In the genomic region with DNA sequence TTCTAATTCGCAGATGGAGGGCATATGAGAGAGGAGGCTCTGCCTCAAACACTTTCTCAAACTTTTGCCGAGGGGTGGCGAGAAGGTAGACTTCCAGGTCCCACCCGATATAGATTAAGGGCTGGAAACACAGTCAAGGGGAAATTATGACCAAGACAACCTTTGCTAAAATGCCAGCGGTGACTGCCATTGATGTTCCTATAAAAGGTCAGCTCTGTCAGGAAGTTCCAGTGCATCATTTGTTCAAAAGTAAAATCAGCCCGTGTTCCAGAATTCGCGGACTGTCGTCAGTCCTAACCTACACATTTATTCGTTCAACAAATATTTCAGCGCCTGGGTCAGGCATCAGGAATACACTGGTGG, we compare ENCODE assay signal across 8 cellular contexts. TPM values are rescaled to one million over a fixed set of nuclear protein-coding genes. Genes with fewer than 3 reads are reported as not detected.
DNase-seq lines count a peak whose midpoint lies in the region; ATAC-seq, FAIRE-seq and TF ChIP-seq lines count a peak whose summit lies in the region.

No MANE protein-coding gene starts in this region.

- H4K8ac ChIP-seq in H1 (ENCODE audit: extremely low read depth, insufficient read depth, low read length): peak overlapping the region; percentile 99; the same call in 1 of the 2 replicates

- POLR2A ChIA-PET in H1 (lab: Charles Lee; ENCODE audit: partially characterized antibody): interaction anchor here (0.8 to 1.2 kb wide), 7 partner anchors 9 to 149 kb away, joined by 3 to 7 read pairs (median 4); no protein-coding TSS in a partner anchor

- peaks cover 5% of the 10 kb centered on the region for H3K36me3 Mint-ChIP-seq in neural crest cell (ENCODE audit: low read depth)

- DNase-seq in Peyer's patch: peak in 1 of 3 donors; percentile 19
- no peak for DNase-seq in H1 (ENCODE audit: low read depth in 1 of 2, low spot score in 2 of 2)
- no peak for DNase-seq in neural crest cell (ENCODE audit: low read depth, low spot score)
- no peak for DNase-seq in UCSD-AML1 (lab: John Stamatoyannopoulos, UW; ENCODE audit: unreplicated experiment)
- DNase-seq in NCI-H1092 (lab: John Stamatoyannopoulos, UW): no peak

- no peaks in the 10 kb centered on the region for H3K9me3 ChIP-seq in Peyer's patch
- no peaks in the 10 kb centered on the region for H3K9me3 ChIP-seq in H1 (ENCODE audit: insufficient read depth in 2 of 2, low read depth in 1 of 2, low read length in 1 of 2)

- H3K27me3 Mint-ChIP-seq in neural crest cell (ENCODE audit: low read depth): peaks cover 2% of the 10 kb centered on the region

- peaks cover 34 to 50% of the 10 kb centered on the region in 2 experiments for H3K79me2 ChIP-seq in H1 (ENCODE audit: control insufficient read depth in 1 of 2, insufficient read depth in 2 of 2, low read length in 2 of 2)

- H3K4me2 ChIP-seq in H1 (ENCODE audit: insufficient read depth in 1 of 2, low read depth in 2 of 2, low read length in 2 of 2): peak overlapping the region; percentile 94 to 95

- peak overlapping the region; percentile 96 for H3K4me3 Mint-ChIP-seq in neural crest cell

- H4K20me1 ChIP-seq in H1 (replicated peaks in 1 of 2; ENCODE audit: control insufficient read depth in 1 of 2, insufficient read depth in 2 of 2, low read length in 2 of 2): peaks cover 15% of the 10 kb centered on the region in 2 experiments

- peak overlapping the region; percentile 1; the same call in 1 of the 2 replicates for H3K18ac ChIP-seq in H1 (ENCODE audit: extremely low read depth, low read length)

- H2BK120ac ChIP-seq in H1 (replicated peaks; ENCODE audit: low read depth, low read length): no peak overlapping the region

- no peak for TF ChIP-seq RAD21 in H1 (IDR thresholded peaks at IDR 0.05 in 1 of 2, conservative IDR thresholded peaks at IDR 0.05 in 1 of 2; ENCODE audit: low read depth in 2 of 2, low read length in 2 of 2)

- H3K27me3 ChIP-seq in Peyer's patch (no peaks in the 10 kb centered on the region), H1 (replicated peaks in 1 of 4; ENCODE audit: control insufficient read depth in 3 of 4, extremely low read depth in 1 of 4, insufficient read depth in 3 of 4, low read length in 3 of 4) (no peaks in the 10 kb centered on the region)

- H3K14ac ChIP-seq in H1 (ENCODE audit: insufficient read length): no peak overlapping the region

- peak overlapping the region; percentile 64 to 99 (median 88) for H3K9ac ChIP-seq in H1 (replicated peaks in 1 of 4; ENCODE audit: extremely low read depth in 1 of 4, low read depth in 3 of 4, low read length in 3 of 4)

- CTCF ChIA-PET in H1 (lab: Charles Lee; ENCODE audit: partially characterized antibody): no interaction called here

- ATAC-seq in GM21423 (IDR thresholded peaks at IDR 0.05; ENCODE audit: unreplicated experiment) (peak; percentile 0), GM21360 (IDR thresholded peaks at IDR 0.05; ENCODE audit: unreplicated experiment) (no peak), GM18867 (IDR thresholded peaks at IDR 0.05; ENCODE audit: unreplicated experiment) (no peak)

- peaks cover 6% of the 10 kb centered on the region for H3K23me2 ChIP-seq in H1 (ENCODE audit: low read depth, low read length)

- H3K23ac ChIP-seq in H1 (ENCODE audit: insufficient read length): no peak overlapping the region

- H3K27ac Mint-ChIP-seq in neural crest cell (ENCODE audit: unreplicated experiment): peak overlapping the region; percentile 99

- TF ChIP-seq CTCF in Peyer's patch (IDR thresholded peaks at IDR 0.05) (no peak), H1 (IDR thresholded peaks at IDR 0.05; ENCODE audit: control extremely low read depth in 1 of 3, insufficient read depth in 1 of 3, low read depth in 1 of 3, low read length in 3 of 3) (no peak), neural crest cell (conservative IDR thresholded peaks at IDR 0.05) (no peak)

- 14% methylated on average over 11 of the region's 11 CpGs; no CpG with 5 or more reads in 1 of the 2 experiments for WGBS in H1 (ENCODE audit: extremely low coverage in 1 of 2, insufficient coverage in 1 of 2, insufficient read length in 1 of 2, insufficient replicate concordance in 2 of 2, low coverage in 1 of 2, low lambda C conversion rate in 2 of 2, missing lambda C conversion rate in 1 of 2), 2 experiments

- H2BK5ac ChIP-seq in H1 (ENCODE audit: low read depth, low read length): peak overlapping the region; percentile 94

- no peak for TF ChIP-seq POLR2A in Peyer's patch (IDR thresholded peaks at IDR 0.05)
- no peak for TF ChIP-seq POLR2A in H1 (IDR thresholded peaks at IDR 0.05; ENCODE audit: control extremely low read depth in 1 of 2, low read depth in 2 of 2, low read length in 2 of 2)

- no peak overlapping the region for H2AK5ac ChIP-seq in H1 (ENCODE audit: low read depth, low read length)

- H3K4me1 ChIP-seq in Peyer's patch: peaks cover 0 to 39% (median 13%) of the 10 kb centered on the region in 4 donors
- H3K4me1 ChIP-seq in H1 (replicated peaks in 1 of 4; ENCODE audit: control insufficient read depth in 3 of 4, insufficient read depth in 4 of 4, low read length in 3 of 4): peaks cover 0 to 7% (median 2%) of the 10 kb centered on the region in 4 experiments; a peak in 3 of 7 replicates

- H2BK12ac ChIP-seq in H1 (ENCODE audit: low read depth, low read length): no peak overlapping the region

- no peaks in the 10 kb centered on the region for H3K36me3 ChIP-seq in Peyer's patch
- H3K36me3 ChIP-seq in H1 (ENCODE audit: control insufficient read depth in 2 of 4, insufficient read depth in 4 of 4, low read length in 3 of 4): no peaks in the 10 kb centered on the region

- H2BK15ac ChIP-seq in H1 (ENCODE audit: low read length): no peak overlapping the region

- H3K4me3 ChIP-seq in Peyer's patch (peak overlapping the region; percentile 74 to 91 (median 78)), H1 (ENCODE audit: extremely low read depth in 1 of 4, insufficient read depth in 2 of 4, low read depth in 3 of 4, low read length in 4 of 4) (peak overlapping the region; percentile 85 to 99 (median 94))

- H2BK20ac ChIP-seq in H1 (ENCODE audit: low read length): no peak overlapping the region

- no peak for FAIRE-seq in H1 (lab: Jason Lieb, UNC)

- H3K56ac ChIP-seq in H1 (replicated peaks; ENCODE audit: insufficient read length, low read depth, low read length): no peak overlapping the region

- peak overlapping the region; percentile 80 for H2AFZ ChIP-seq in H1 (ENCODE audit: low read length)

- H3K27ac ChIP-seq in Peyer's patch: peak overlapping the region; percentile 93 to 98 (median 96)
- peak overlapping the region; percentile 97 for H3K27ac ChIP-seq in H1 (ENCODE audit: low read depth, low read length)

- H4K5ac ChIP-seq in H1 (ENCODE audit: insufficient read length, low read depth, low read length): no peak overlapping the region

- peaks cover 42% of the 10 kb centered on the region for H3K4me1 Mint-ChIP-seq in neural crest cell

- peaks cover 3% of the 10 kb centered on the region; the same call in 1 of the 2 replicates for H3K79me1 ChIP-seq in H1 (ENCODE audit: low read depth, low read length)

- H3K9me3 Mint-ChIP-seq in neural crest cell: no peaks in the 10 kb centered on the region

- H4K91ac ChIP-seq in H1 (replicated peaks; ENCODE audit: insufficient read length, low read length): no peak overlapping the region

- H3K4ac ChIP-seq in H1 (replicated peaks; ENCODE audit: insufficient read length, low read depth, low read length): peak overlapping the region; percentile 46

- no peak for TF ChIP-seq EP300 in H1 (IDR thresholded peaks at IDR 0.05; ENCODE audit: borderline replicate concordance in 1 of 2, low read depth in 2 of 2, low read length in 2 of 2)

TF ChIP-seq in H1, 55 proteins besides CTCF, POLR2A, EP300 and RAD21:
- TF ChIP-seq, protein P1, sequence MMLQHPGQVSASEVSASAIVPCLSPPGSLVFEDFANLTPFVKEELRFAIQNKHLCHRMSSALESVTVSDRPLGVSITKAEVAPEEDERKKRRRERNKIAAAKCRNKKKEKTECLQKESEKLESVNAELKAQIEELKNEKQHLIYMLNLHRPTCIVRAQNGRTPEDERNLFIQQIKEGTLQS (IDR thresholded peaks at IDR 0.05; ENCODE audit: insufficient read depth, low read depth, low read length): no peak
- 0 out of 2 replicates have a peak, but pooled peaks have one; percentile 1 for TF ChIP-seq YY1 (IDR thresholded peaks at IDR 0.05; ENCODE audit: low read depth, low read length)

RNA-seq across cellular contexts. Expression of a gene that starts 0.8 kb away (rescaled TPM):
- total RNA-seq in Peyer's patch (100 to 1,000 TPM; 175 to 206 (median 183) TPM), neural crest cell (209 and 215 TPM in 2 replicates)
- 234 and 239 TPM in 2 replicates for total RNA-seq in H1 (2021; fragmentation: NEBNext Ultra II Directional; extraction: Animal tissue kit (Norgen Biotek cat#: 25700))
- polyA plus RNA-seq in H1 (2011; rRNA removed): 81.9 and 163 TPM in 2 replicates
- polyA plus RNA-seq in H1 (2011; cell fraction: cytosol; rRNA removed): 143 TPM
- 102 TPM for polyA plus RNA-seq in H1 (2011; cell fraction: nucleus; rRNA removed)
- 87.2 to 138 TPM (median 129 TPM) in 4 replicates for polyA plus RNA-seq in H1 (2012, experiment 1 of 2)
- 12.7 TPM for polyA plus RNA-seq in H1 (2012, experiment 2 of 2)
- polyA plus RNA-seq in H1 (2013, experiment 1 of 2): 143 TPM
- polyA plus RNA-seq in H1 (2013, experiment 2 of 2): 150 TPM
- polyA minus RNA-seq in H1 (2011; rRNA and poly(A)+ RNA removed): 330 and 489 TPM in 2 replicates
- polyA minus RNA-seq in H1 (2011; cell fraction: cytosol; rRNA and poly(A)+ RNA removed): 147 TPM
- polyA minus RNA-seq in H1 (2011; cell fraction: nucleus; rRNA and poly(A)+ RNA removed): 349 TPM
